ENCODE assay signal across 29 cellular contexts in genomic region chr5:39670955-39671354, GRCh38.
"Had no signal": no experiment of that assay in that cellular context is flagged by ENCODE, and none has a peak within 500 bp of the region (broad histone marks: within the 10 kb centered on the region; RNA-seq: fewer than 3 reads in every experiment).

No MANE protein-coding gene starts in this region.

- H3K9me3 ChIP-seq: esophagus squamous epithelium, heart right ventricle, left ventricle myocardium inferior, lower lobe of right lung, psoas muscle, sigmoid colon, spleen, thoracic aorta, tibial nerve, upper lobe of right lung, uterus had no signal

- H3K4me1 ChIP-seq: esophagus squamous epithelium, heart right ventricle, left ventricle myocardium inferior, lower lobe of right lung, psoas muscle, sigmoid colon, spleen, tibial nerve, upper lobe of right lung, uterus had no signal

- H3K9me3 Mint-ChIP-seq: effector memory CD8-positive, alpha-beta T cell; naive B cell; natural killer cell treated with Interleukin-12 subunit alpha and Interleukin-12 subunit beta and Interleukin-15 and Interleukin-18, amount 100 ng/mL, for 72 hours; stimulated activated memory B cell treated with anti-CD40 and anti-IgM and Interleukin-4, amounts not matched to agents 10 μg/mL and 1 μg/mL and 100 μg/mL, for 72 hours had no signal

- H3K4me3 ChIP-seq: esophagus squamous epithelium, heart right ventricle, left ventricle myocardium inferior, lower lobe of right lung, psoas muscle, sigmoid colon, skin epidermis, spleen, thoracic aorta, tibial nerve, upper lobe of right lung, uterus had no signal

- H3K36me3 Mint-ChIP-seq: naive B cell; natural killer cell treated with Interleukin-12 subunit alpha and Interleukin-12 subunit beta and Interleukin-15 and Interleukin-18, amount 100 ng/mL, for 72 hours; stimulated activated memory B cell treated with anti-CD40 and anti-IgM and Interleukin-4, amounts not matched to agents 10 μg/mL and 1 μg/mL and 100 μg/mL, for 72 hours had no signal

- H3K4me1 Mint-ChIP-seq: naive B cell; stimulated activated memory B cell treated with anti-CD40 and anti-IgM and Interleukin-4, amounts not matched to agents 10 μg/mL and 1 μg/mL and 100 μg/mL, for 72 hours had no signal

- H3K27me3 ChIP-seq: esophagus squamous epithelium, heart right ventricle, sigmoid colon, spleen, tibial nerve, upper lobe of right lung, uterus had no signal

- H3K36me3 ChIP-seq: esophagus squamous epithelium, heart right ventricle, left ventricle myocardium inferior, lower lobe of right lung, sigmoid colon, spleen, thoracic aorta, tibial nerve, upper lobe of right lung, uterus had no signal

- H3K4me3 Mint-ChIP-seq: effector memory CD8-positive, alpha-beta T cell; naive B cell; natural killer cell treated with Interleukin-12 subunit alpha and Interleukin-12 subunit beta and Interleukin-15 and Interleukin-18, amount 100 ng/mL, for 72 hours; stimulated activated memory B cell treated with anti-CD40 and anti-IgM and Interleukin-4, amounts not matched to agents 10 μg/mL and 1 μg/mL and 100 μg/mL, for 72 hours had no signal

- DNase-seq: cortex of kidney; effector memory CD8-positive, alpha-beta T cell; erythroblast; esophagus squamous epithelium; foreskin melanocyte; glutamatergic neuron; heart right ventricle; hippocampal formation; islet precursor cell; kidney glomerular epithelial cell; left colon; left ventricle myocardium inferior; lower lobe of right lung; naive B cell; nucleus accumbens; posterior cingulate gyrus; psoas muscle; right cardiac atrium; sigmoid colon; spleen; stimulated activated CD4-positive, alpha-beta T cell treated with anti-CD3 and anti-CD28 coated beads, Interleukin-4, amount 100 ng/mL, for 4 hours; stimulated activated naive CD8-positive, alpha-beta T cell treated with anti-CD3 and anti-CD28 coated beads, Interleukin-15, Interleukin-2, amounts not matched to agents 100 U/mL and 50 U/mL, for 24 hours; upper lobe of right lung; uterus had no signal

- H3K27ac Mint-ChIP-seq: effector memory CD8-positive, alpha-beta T cell; naive B cell; natural killer cell treated with Interleukin-12 subunit alpha and Interleukin-12 subunit beta and Interleukin-15 and Interleukin-18, amount 100 ng/mL, for 72 hours; stimulated activated memory B cell treated with anti-CD40 and anti-IgM and Interleukin-4, amounts not matched to agents 10 μg/mL and 1 μg/mL and 100 μg/mL, for 72 hours had no signal

- H3K27ac ChIP-seq: esophagus squamous epithelium, heart right ventricle, left ventricle myocardium inferior, lower lobe of right lung, psoas muscle, sigmoid colon, skin epidermis, spleen, thoracic aorta, tibial nerve, upper lobe of right lung, uterus had no signal

- H3K27me3 Mint-ChIP-seq: stimulated activated memory B cell treated with anti-CD40 and anti-IgM and Interleukin-4, amounts not matched to agents 10 μg/mL and 1 μg/mL and 100 μg/mL, for 72 hours had no signal
